In genomic region chr17:7250655-7251329, GRCh38 we compare ENCODE assay signal across 8 cellular contexts. TPM values are rescaled to one million over a fixed set of nuclear protein-coding genes. Genes with fewer than 3 reads are reported as not detected.
A peak's percentile ranks its signal among the peaks of the same experiment; 100 is the strongest.
DNase-seq lines count a peak whose midpoint lies in the region; ATAC-seq and TF ChIP-seq lines count a peak whose summit lies in the region.

No MANE protein-coding gene starts in this region.

- no peaks in the 10 kb centered on the region for H3K27me3 ChIP-seq in DOHH2 (ENCODE audit: control insufficient read depth, low read length)
- no peaks in the 10 kb centered on the region for H3K27me3 ChIP-seq in PC-3 (ENCODE audit: low read length)
- no peaks in the 10 kb centered on the region for H3K27me3 ChIP-seq in ovary

- no TSS peak for BruUV-seq in PC-3 (replicated peaks; lab: Mats Ljungman, UMichigan)

- intact Hi-C loops in PC-3 (cut with micrococcal nuclease) (no loop called here), ovary (cut with DNase I) (no loop called here)

- no peak for TF ChIP-seq CTCF in DOHH2 (IDR thresholded peaks at IDR 0.05; ENCODE audit: low read depth, low read length, poor library complexity, severe bottlenecking)
- TF ChIP-seq CTCF in PC-3 (conservative IDR thresholded peaks at IDR 0.05; ENCODE audit: low read depth, low read length) = no peak
- TF ChIP-seq CTCF in ovary (IDR thresholded peaks at IDR 0.05) = no peak
- no peak for TF ChIP-seq CTCF in GM10248 (IDR thresholded peaks at IDR 0.05; ENCODE audit: control extremely low read depth, extremely low read depth, low read depth, missing control alignments)

- H4K20me1 ChIP-seq in DOHH2 (ENCODE audit: control insufficient read depth, insufficient read depth, low read depth, low read length) (peaks cover 13% of the 10 kb centered on the region; the same call in 1 of the 2 replicates), PC-3 (ENCODE audit: low read length) (0 out of 2 replicates have a peak, but pooled peaks cover 5% of the 10 kb centered on the region)

- H3K9ac ChIP-seq in PC-3 (ENCODE audit: low read length) = peak overlapping the region; percentile 96

- 0 to 1% (median 0%) methylated on average over 27 to 33 of the region's 33 CpGs for WGBS in ovary, 3 donors

- H3K9me3 ChIP-seq in DOHH2 (ENCODE audit: control insufficient read depth, insufficient read depth, low read length) (no peaks in the 10 kb centered on the region), PC-3 (ENCODE audit: low read length) (no peaks in the 10 kb centered on the region), ovary (no peaks in the 10 kb centered on the region)

- CTCF ChIA-PET in PC-3 (lab: Charles Lee) (no interaction called here), GM10248 (lab: Yijun Ruan, JAX) (interaction anchor here (0.7 to 2.2 kb wide), 4 partner anchors 8 to 45 kb away, joined by 3 to 8 read pairs (median 4); partner anchors contain the start of gene GABARAP)

- DNase-seq in PC-3 (no peak), epithelial cell of prostate (ENCODE audit: low read depth, low spot score) (no peak), ovary (peak in 3 of 5 donors; percentile 25 to 63 (median 61)), GM10248 (ENCODE audit: extremely low spot score) (no peak), HCEC 1CT (no peak), Kasumi-1 (lab: John Stamatoyannopoulos, UW) (no peak), RPMI8226 (no peak)

- H3K4me2 ChIP-seq in DOHH2 (ENCODE audit: low read length) (peak overlapping the region; percentile 97), PC-3 (ENCODE audit: low read length) (peak overlapping the region; percentile 93)

- H3K79me2 ChIP-seq in DOHH2 (ENCODE audit: control insufficient read depth, low read length) = peaks cover 76% of the 10 kb centered on the region
- H3K79me2 ChIP-seq in PC-3 (ENCODE audit: low read length) = peaks cover 77% of the 10 kb centered on the region

- H2AFZ ChIP-seq in PC-3 (ENCODE audit: low read length) = no peak overlapping the region

- H3K9me2 ChIP-seq in DOHH2 (replicated peaks; ENCODE audit: control insufficient read depth, low read length) (no peaks in the 10 kb centered on the region), PC-3 (replicated peaks; ENCODE audit: low read length) (no peaks in the 10 kb centered on the region)

- TF ChIP-seq EP300 in ovary (IDR thresholded peaks at IDR 0.05) = no peak

- H3K4me3 ChIP-seq in DOHH2 (ENCODE audit: low read length) (peak overlapping the region; percentile 88), PC-3 (ENCODE audit: low read length) (peak overlapping the region; percentile 92), ovary (peak overlapping the region; percentile 96)

- H3F3A ChIP-seq in DOHH2 (ENCODE audit: control insufficient read depth, insufficient read depth) (peaks cover 11% of the 10 kb centered on the region), PC-3 (ENCODE audit: low read length, unreplicated experiment) (no peaks in the 10 kb centered on the region)

- no peak for TF ChIP-seq POLR2A in ovary (IDR thresholded peaks at IDR 0.05)

- H3K4me1 ChIP-seq in DOHH2 (ENCODE audit: control insufficient read depth, low read length) (peaks cover 25% of the 10 kb centered on the region), PC-3 (ENCODE audit: insufficient read depth, low read length) (peaks cover 21% of the 10 kb centered on the region), ovary (ENCODE audit: insufficient read depth) (peaks cover 9% of the 10 kb centered on the region)

- H3K36me3 ChIP-seq in DOHH2 (ENCODE audit: control insufficient read depth, low read length) (peaks cover 63% of the 10 kb centered on the region), PC-3 (ENCODE audit: low read depth, low read length) (peaks cover 9% of the 10 kb centered on the region; the same call in 1 of the 2 replicates), ovary (no peaks in the 10 kb centered on the region)

- POLR2A ChIA-PET in PC-3 (lab: Charles Lee; ENCODE audit: unreplicated experiment) (interaction anchor here (0.6 kb wide), 1 partner anchor 16 kb away, joined by 3 read pairs; no protein-coding TSS in a partner anchor), GM10248 (lab: Yijun Ruan, JAX) (interaction anchor here (2.5 kb wide), 1 partner anchor 8 kb away, joined by 11 read pairs; the partner anchor contains the start of gene GABARAP)

- no peak for ATAC-seq in PC-3

- peak overlapping the region; percentile 83 for H3K27ac ChIP-seq in DOHH2 (ENCODE audit: low read depth, low read length)
- peak overlapping the region; percentile 96 for H3K27ac ChIP-seq in PC-3 (ENCODE audit: low read length)
- H3K27ac ChIP-seq in epithelial cell of prostate = peak overlapping the region; percentile 98
- H3K27ac ChIP-seq in ovary = peak overlapping the region; percentile 82 to 98

RNA-seq across cellular contexts. Expression of gene CTDNEP1, which starts 0.7 kb away (rescaled TPM):
- total RNA-seq in PC-3 (2014; rRNA removed) (52.4 and 68.5 TPM in 2 replicates), ovary (100 to 1,000 TPM in 5 of 7 donors, 10 to 100 TPM in 2; 42.3 to 136 (median 123) TPM)
- polyA plus RNA-seq in ovary = 100 to 1,000 TPM in 1 of 2 donors, 10 to 100 TPM in 1; 82.5 to 256 TPM

RNA-seq across cellular contexts. Expression of gene ELP5, which starts 1.2 kb away (rescaled TPM):
- 60.5 and 67.5 TPM in 2 replicates for total RNA-seq in PC-3 (2014; rRNA removed)
- total RNA-seq in ovary = 10 to 100 TPM; 18.7 to 55.7 (median 40.6) TPM
- polyA plus RNA-seq in ovary = 10 to 100 TPM; 35.1 to 56.0 TPM

RNA-seq across cellular contexts. Expression of gene GABARAP, which starts 8.5 kb away (rescaled TPM):
- total RNA-seq in PC-3 (2014; rRNA removed) = 88.2 and 103 TPM in 2 replicates
- total RNA-seq in ovary = 1,000 to 10,000 TPM in 1 of 7 donors, 100 to 1,000 TPM in 6; 526 to 1,303 (median 619) TPM
- 1,000 to 10,000 TPM in 1 of 2 donors, 100 to 1,000 TPM in 1; 763 to 1,518 TPM for polyA plus RNA-seq in ovary

RNA-seq across cellular contexts. Expression of gene CLDN7, which starts 11.5 kb away (rescaled TPM):
- total RNA-seq in PC-3 (2014; rRNA removed) (147 and 180 TPM in 2 replicates), ovary (100 to 1,000 TPM in 1 of 7 donors, 1 to 10 TPM in 4, under 1 TPM in 1, not detected in 1; 0.53 to 102 (median 6.3) TPM)
- 1 to 10 TPM in 1 of 2 donors, under 1 TPM in 1; 0.27 to 1.1 TPM for polyA plus RNA-seq in ovary

RNA-seq across cellular contexts. Expression of gene PHF23, which starts 11.5 kb away (rescaled TPM):
- total RNA-seq in PC-3 (2014; rRNA removed) (20.8 and 32.7 TPM in 2 replicates), ovary (10 to 100 TPM; 19.4 to 57.7 (median 41.0) TPM)
- 10 to 100 TPM; 23.3 to 42.5 TPM for polyA plus RNA-seq in ovary

Comparison
In these comparisons a context has a peak if more than half of its experiments do, and no peak if none do; other contexts are left out.
1. DNase-seq: peak in ovary (3 of 5); none in PC-3 (single experiment), epithelial cell of prostate (single experiment), GM10248 (single experiment), HCEC 1CT (single experiment), Kasumi-1 (0 of 2) and RPMI8226 (single experiment).
2. Peak in every context shown above with its lines, with median percentiles within 50 percentile points of each other: H3K27ac ChIP-seq and H3K4me3 ChIP-seq.